ENCODE assay signal across 16 cellular contexts in genomic region chr12:114430306-114430705, GRCh38. TPM values are rescaled to one million over a fixed set of nuclear protein-coding genes. Genes with fewer than 3 reads are reported as not detected.
DNase-seq lines count a peak whose midpoint lies in the region; ATAC-seq and TF ChIP-seq lines count a peak whose summit lies in the region.
"Had no signal": no experiment of that assay in that cellular context is flagged by ENCODE, and none has a peak within 500 bp of the region (broad histone marks: within the 10 kb centered on the region; RNA-seq: fewer than 3 reads in every experiment).

No MANE protein-coding gene starts in this region.

- intact Hi-C loops in Right ventricle myocardium inferior (cut with DNase I), result no loop called here

- ATAC-seq in GM19452 (IDR thresholded peaks at IDR 0.05; ENCODE audit: unreplicated experiment) (no peak), Right ventricle myocardium inferior (no peak)
- ATAC-seq: SK-N-SH treated with all-trans-retinoic acid at 6 μM for 48 hours had no signal

- no peaks in the 10 kb centered on the region for H3K36me3 ChIP-seq in BJ (ENCODE audit: control insufficient read depth, insufficient read depth, low read length)
- H3K36me3 ChIP-seq: colonic mucosa had no signal

- POLR2A ChIA-PET in BJ (lab: Charles Lee), result no interaction called here

- no peak for TF ChIP-seq CTCF in BJ (IDR thresholded peaks at IDR 0.05; ENCODE audit: insufficient read depth, low read depth, low read length)

- no peaks in the 10 kb centered on the region for H3K27me3 ChIP-seq in BJ (ENCODE audit: control insufficient read depth, insufficient read depth, low read length)

- no peak overlapping the region for H3K4me3 ChIP-seq in BJ (ENCODE audit: low read depth, low read length)
- H3K4me3 ChIP-seq: colonic mucosa had no signal

- DNase-seq in BJ (ENCODE audit: low read depth) (peak; percentile 94), H4 (ENCODE audit: low spot score) (peak; percentile 96), SW480 (ENCODE audit: low spot score) (peak; percentile 7), myocyte (ENCODE audit: low read depth) (peak; percentile 0), GM19238 (ENCODE audit: insufficient read length, low spot score) (no peak), Right ventricle myocardium inferior (ENCODE audit: missing footprints) (no peak)
- DNase-seq in stimulated activated CD4-positive, alpha-beta T cell treated with anti-CD3 and anti-CD28 coated beads, Interleukin-2, amount 100 ng/mL, for 24 hours, result no peak
- DNase-seq: activated CD4-positive, alpha-beta memory T cell treated with anti-CD3 and anti-CD28 coated beads for 36 hours; CD4-positive, CD25-positive, alpha-beta regulatory T cell; colonic mucosa; head of caudate nucleus; NCI-H187 had no signal

- CTCF ChIA-PET in BJ (lab: Yijun Ruan, JAX), result no interaction called here

RNA-seq across cellular contexts. Expression of gene TBX5, which starts 24.4 kb away (rescaled TPM):
- polyA plus RNA-seq in BJ (2011; rRNA removed), result 29.1 and 30.8 TPM in 2 replicates
- 41.4 and 45.3 TPM in 2 replicates for polyA minus RNA-seq in BJ (2011; rRNA and poly(A)+ RNA removed)
- total RNA-seq in H4 (2014; rRNA removed; shearing (Covaris generic)), result not detected in 2 replicates
- total RNA-seq in myocyte, result not detected in 2 replicates
- not detected for polyA plus RNA-seq in myocyte (2012)
- total RNA-seq in Right ventricle myocardium inferior, result 55.8 TPM
- total RNA-seq: activated CD4-positive, alpha-beta memory T cell treated with anti-CD3 and anti-CD28 coated beads for 36 hours; activated T-helper 2 cell treated with anti-CD3 and anti-CD28 coated beads, Interferon-gamma antibody, Interleukin-2, Interleukin-4, amounts not matched to agents 10 μg/mL and 5 μg/mL and 100 μg/mL, durations not matched to agents 14 hours and 24 hours and 36 hours; CD4-positive, CD25-positive, alpha-beta regulatory T cell; colonic mucosa had no signal
- polyA plus RNA-seq: CD4-positive, CD25-positive, alpha-beta regulatory T cell; neural cell had no signal

Comparison
In these comparisons a context has a peak if more than half of its experiments do, and no peak if none do; other contexts are left out.
1. DNase-seq: peak in BJ (single experiment), H4 (single experiment), SW480 (single experiment) and myocyte (single experiment); none in GM19238 (single experiment), stimulated activated CD4-positive, alpha-beta T cell treated with anti-CD3 and anti-CD28 coated beads, Interleukin-2, amount 100 ng/mL, for 24 hours (0 of 2) and Right ventricle myocardium inferior (single experiment).
2. RNA of gene TBX5, which starts 24.4 kb away (total RNA-seq): 55.8 TPM in Right ventricle myocardium inferior (single experiment); not detected in H4 and not detected in myocyte; every median in the first group is over 10 times any median in the second.